In the genomic region with DNA sequence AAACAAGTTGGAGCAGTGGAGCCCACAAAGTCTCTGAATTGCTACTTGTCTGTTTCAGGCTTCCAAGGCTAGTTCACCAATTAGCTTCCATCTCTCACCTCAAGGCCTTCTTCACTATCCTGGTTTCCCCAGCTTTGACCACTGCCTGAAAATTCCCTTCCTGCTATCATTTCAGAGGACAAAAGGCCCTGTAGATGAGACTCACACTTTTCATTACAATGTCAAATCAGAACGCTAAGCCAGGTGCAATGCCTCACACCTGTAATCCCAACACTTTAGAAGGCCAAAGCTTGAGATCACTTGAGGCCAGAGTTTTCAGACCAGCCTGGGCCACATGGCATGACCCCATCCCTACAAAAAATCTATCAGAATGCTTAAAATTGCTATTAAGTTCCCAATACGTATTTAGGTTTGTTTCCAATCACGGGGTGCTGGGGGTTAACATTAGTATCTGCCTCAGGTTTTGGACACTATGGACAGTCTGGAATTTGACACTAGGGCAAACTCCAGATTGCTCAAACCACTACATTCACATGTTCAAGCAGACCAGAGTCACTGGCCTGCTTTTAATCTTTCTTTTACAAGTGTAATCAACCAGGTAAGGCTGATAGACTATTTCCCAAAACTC, we compare ENCODE assay signal across 1 cellular context.
TF ChIP-seq lines count a peak whose summit lies in the region.

No MANE protein-coding gene starts in this region.

TF ChIP-seq in WTC11, 78 proteins besides CTCF, POLR2A, EP300 and RAD21 (continued from another document):
- TF ChIP-seq, protein P1, sequence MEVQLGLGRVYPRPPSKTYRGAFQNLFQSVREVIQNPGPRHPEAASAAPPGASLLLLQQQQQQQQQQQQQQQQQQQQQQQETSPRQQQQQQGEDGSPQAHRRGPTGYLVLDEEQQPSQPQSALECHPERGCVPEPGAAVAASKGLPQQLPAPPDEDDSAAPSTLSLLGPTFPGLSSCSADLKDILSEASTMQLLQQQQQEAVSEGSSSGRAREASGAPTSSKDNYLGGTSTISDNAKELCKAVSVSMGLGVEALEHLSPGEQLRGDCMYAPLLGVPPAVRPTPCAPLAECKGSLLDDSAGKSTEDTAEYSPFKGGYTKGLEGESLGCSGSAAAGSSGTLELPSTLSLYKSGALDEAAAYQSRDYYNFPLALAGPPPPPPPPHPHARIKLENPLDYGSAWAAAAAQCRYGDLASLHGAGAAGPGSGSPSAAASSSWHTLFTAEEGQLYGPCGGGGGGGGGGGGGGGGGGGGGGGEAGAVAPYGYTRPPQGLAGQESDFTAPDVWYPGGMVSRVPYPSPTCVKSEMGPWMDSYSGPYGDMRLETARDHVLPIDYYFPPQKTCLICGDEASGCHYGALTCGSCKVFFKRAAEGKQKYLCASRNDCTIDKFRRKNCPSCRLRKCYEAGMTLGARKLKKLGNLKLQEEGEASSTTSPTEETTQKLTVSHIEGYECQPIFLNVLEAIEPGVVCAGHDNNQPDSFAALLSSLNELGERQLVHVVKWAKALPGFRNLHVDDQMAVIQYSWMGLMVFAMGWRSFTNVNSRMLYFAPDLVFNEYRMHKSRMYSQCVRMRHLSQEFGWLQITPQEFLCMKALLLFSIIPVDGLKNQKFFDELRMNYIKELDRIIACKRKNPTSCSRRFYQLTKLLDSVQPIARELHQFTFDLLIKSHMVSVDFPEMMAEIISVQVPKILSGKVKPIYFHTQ (CRISPR knock-in tag; IDR thresholded peaks at IDR 0.05) = 0 out of 2 replicates have a peak, but pooled peaks have one; percentile 24
- TF ChIP-seq FOXP1 (CRISPR knock-in tag; IDR thresholded peaks at IDR 0.05; ENCODE audit: borderline replicate concordance) (no peak), CREB1 (CRISPR knock-in tag; IDR thresholded peaks at IDR 0.05) (no peak), MXD4 (CRISPR knock-in tag; IDR thresholded peaks at IDR 0.05; ENCODE audit: borderline replicate concordance) (no peak), USF2 (CRISPR knock-in tag; IDR thresholded peaks at IDR 0.05) (no peak), CREM (CRISPR knock-in tag; IDR thresholded peaks at IDR 0.05) (no peak), PRRX2 (CRISPR knock-in tag; IDR thresholded peaks at IDR 0.05) (peak; percentile 88), TP53 (CRISPR knock-in tag; IDR thresholded peaks at IDR 0.05) (no peak), OVOL2 (CRISPR knock-in tag; IDR thresholded peaks at IDR 0.05; ENCODE audit: borderline replicate concordance) (no peak), SP1 (CRISPR knock-in tag; conservative IDR thresholded peaks at IDR 0.05) (0 out of 2 replicates have a peak, but pooled peaks have one; percentile 30), ZMAT4 (CRISPR knock-in tag; IDR thresholded peaks at IDR 0.05) (no peak), SOX15 (CRISPR knock-in tag; IDR thresholded peaks at IDR 0.05) (no peak), FOXK1 (CRISPR knock-in tag; IDR thresholded peaks at IDR 0.05) (no peak), ZNF232 (CRISPR knock-in tag; IDR thresholded peaks at IDR 0.05) (no peak), GRHL2 (CRISPR knock-in tag; IDR thresholded peaks at IDR 0.05; ENCODE audit: insufficient replicate concordance, severe bottlenecking) (no peak), NFATC4 (CRISPR knock-in tag; IDR thresholded peaks at IDR 0.05) (peak; percentile 80), NFE2L1 (CRISPR knock-in tag; IDR thresholded peaks at IDR 0.05) (0 out of 2 replicates have a peak, but pooled peaks have one; percentile 16), KAT7 (CRISPR knock-in tag; IDR thresholded peaks at IDR 0.05; ENCODE audit: borderline replicate concordance) (no peak), RELA (CRISPR knock-in tag; IDR thresholded peaks at IDR 0.05; ENCODE audit: borderline replicate concordance) (no peak), TEAD1 (CRISPR knock-in tag; IDR thresholded peaks at IDR 0.05) (no peak), ERG (CRISPR knock-in tag; IDR thresholded peaks at IDR 0.05) (peak; percentile 52; the same call in 1 of the 2 replicates), ATF2 (CRISPR knock-in tag; IDR thresholded peaks at IDR 0.05; ENCODE audit: borderline replicate concordance, low read depth) (no peak), ZBTB21 (CRISPR knock-in tag; IDR thresholded peaks at IDR 0.05; ENCODE audit: borderline replicate concordance) (no peak), ZNF671 (CRISPR knock-in tag; IDR thresholded peaks at IDR 0.05) (peak; percentile 81), AFF4 (CRISPR knock-in tag; IDR thresholded peaks at IDR 0.05; ENCODE audit: borderline replicate concordance) (no peak), JAZF1 (CRISPR knock-in tag; IDR thresholded peaks at IDR 0.05) (no peak), GTF2I (CRISPR knock-in tag; conservative IDR thresholded peaks at IDR 0.05) (no peak), ELF4 (CRISPR knock-in tag; IDR thresholded peaks at IDR 0.05; ENCODE audit: low read depth) (no peak), ZBTB43 (CRISPR knock-in tag; IDR thresholded peaks at IDR 0.05) (no peak), IRF1 (CRISPR knock-in tag; IDR thresholded peaks at IDR 0.05) (peak; percentile 29; the same call in 1 of the 2 replicates), ZNF317 (CRISPR knock-in tag; IDR thresholded peaks at IDR 0.05; ENCODE audit: borderline replicate concordance, low read depth) (no peak)
- TF ChIP-seq, protein P2, sequence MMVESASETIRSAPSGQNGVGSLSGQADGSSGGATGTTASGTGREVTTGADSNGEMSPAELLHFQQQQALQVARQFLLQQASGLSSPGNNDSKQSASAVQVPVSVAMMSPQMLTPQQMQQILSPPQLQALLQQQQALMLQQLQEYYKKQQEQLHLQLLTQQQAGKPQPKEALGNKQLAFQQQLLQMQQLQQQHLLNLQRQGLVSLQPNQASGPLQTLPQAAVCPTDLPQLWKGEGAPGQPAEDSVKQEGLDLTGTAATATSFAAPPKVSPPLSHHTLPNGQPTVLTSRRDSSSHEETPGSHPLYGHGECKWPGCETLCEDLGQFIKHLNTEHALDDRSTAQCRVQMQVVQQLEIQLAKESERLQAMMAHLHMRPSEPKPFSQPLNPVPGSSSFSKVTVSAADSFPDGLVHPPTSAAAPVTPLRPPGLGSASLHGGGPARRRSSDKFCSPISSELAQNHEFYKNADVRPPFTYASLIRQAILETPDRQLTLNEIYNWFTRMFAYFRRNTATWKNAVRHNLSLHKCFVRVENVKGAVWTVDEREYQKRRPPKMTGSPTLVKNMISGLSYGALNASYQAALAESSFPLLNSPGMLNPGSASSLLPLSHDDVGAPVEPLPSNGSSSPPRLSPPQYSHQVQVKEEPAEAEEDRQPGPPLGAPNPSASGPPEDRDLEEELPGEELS (CRISPR knock-in tag; IDR thresholded peaks at IDR 0.05) = no peak
- TF ChIP-seq, protein P3, sequence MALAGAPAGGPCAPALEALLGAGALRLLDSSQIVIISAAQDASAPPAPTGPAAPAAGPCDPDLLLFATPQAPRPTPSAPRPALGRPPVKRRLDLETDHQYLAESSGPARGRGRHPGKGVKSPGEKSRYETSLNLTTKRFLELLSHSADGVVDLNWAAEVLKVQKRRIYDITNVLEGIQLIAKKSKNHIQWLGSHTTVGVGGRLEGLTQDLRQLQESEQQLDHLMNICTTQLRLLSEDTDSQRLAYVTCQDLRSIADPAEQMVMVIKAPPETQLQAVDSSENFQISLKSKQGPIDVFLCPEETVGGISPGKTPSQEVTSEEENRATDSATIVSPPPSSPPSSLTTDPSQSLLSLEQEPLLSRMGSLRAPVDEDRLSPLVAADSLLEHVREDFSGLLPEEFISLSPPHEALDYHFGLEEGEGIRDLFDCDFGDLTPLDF (CRISPR knock-in tag; IDR thresholded peaks at IDR 0.05) = no peak
- TF ChIP-seq, protein P4, sequence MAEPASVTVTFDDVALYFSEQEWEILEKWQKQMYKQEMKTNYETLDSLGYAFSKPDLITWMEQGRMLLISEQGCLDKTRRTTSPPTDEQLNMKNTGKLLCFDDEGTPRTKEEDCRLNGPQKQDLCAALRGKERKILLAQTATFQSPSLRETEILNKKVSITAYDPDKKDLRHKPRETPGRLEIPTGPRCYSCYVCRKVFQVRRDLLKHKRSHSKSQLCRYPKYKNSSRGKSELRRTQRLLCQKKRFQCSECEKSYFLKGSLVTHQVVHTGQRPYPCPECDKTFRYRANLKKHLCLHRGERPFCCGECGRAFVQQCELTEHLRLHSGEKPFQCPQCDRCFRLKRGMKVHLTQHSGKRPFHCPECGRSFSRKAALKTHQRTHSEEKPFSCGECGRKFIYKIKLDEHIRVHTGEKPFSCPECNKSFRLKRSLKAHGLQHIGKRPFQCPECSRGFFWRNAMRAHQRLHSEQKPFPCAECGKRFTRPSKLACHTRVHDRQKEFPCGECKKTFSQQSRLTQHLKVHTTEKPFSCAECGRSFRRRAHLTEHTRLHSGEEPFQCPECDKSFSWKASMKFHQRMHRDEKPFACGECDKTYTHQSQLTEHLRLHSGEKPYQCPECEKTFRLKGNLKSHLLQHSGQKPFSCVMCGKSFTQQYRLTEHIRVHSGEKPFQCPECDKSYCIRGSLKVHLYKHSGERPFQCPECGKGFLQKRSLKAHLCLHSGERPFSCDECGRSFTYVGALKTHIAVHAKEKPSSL (CRISPR knock-in tag; conservative IDR thresholded peaks at IDR 0.05) = no peak; the same call in 1 of the 2 replicates
